8 cellular contexts compared by ENCODE assay signal in genomic region chr15:54082836-54083492, GRCh38.
DNase-seq lines count a peak whose midpoint lies in the region; ATAC-seq, FAIRE-seq and TF ChIP-seq lines count a peak whose summit lies in the region.

No MANE protein-coding gene starts in this region.

- H3K4me2 ChIP-seq in DND-41 (ENCODE audit: insufficient read depth, low read length) = no peak overlapping the region

- ATAC-seq in DND-41 (ENCODE audit: insufficient read depth, low read depth) (peak; percentile 55; the same call in 2 of the 3 replicates), GM21390 (IDR thresholded peaks at IDR 0.05; ENCODE audit: unreplicated experiment) (no peak), GM18511 (IDR thresholded peaks at IDR 0.05; ENCODE audit: unreplicated experiment) (no peak)

- H4K20me1 ChIP-seq in DND-41 (ENCODE audit: insufficient read depth, low read length) = no peaks in the 10 kb centered on the region

- H3K9me3 ChIP-seq in DND-41 (ENCODE audit: insufficient read depth, low read length, severe bottlenecking) (no peaks in the 10 kb centered on the region), HAP-1 (no peaks in the 10 kb centered on the region), kidney (ENCODE audit: control insufficient read depth in 1 of 2, low read length in 2 of 2) (no peaks in the 10 kb centered on the region)

- TF ChIP-seq CTCF in DND-41 (IDR thresholded peaks at IDR 0.05; ENCODE audit: borderline replicate concordance, extremely low read depth, low read length, poor library complexity, severe bottlenecking) = peak; percentile 81
- TF ChIP-seq CTCF in kidney (IDR thresholded peaks at IDR 0.05; ENCODE audit: borderline replicate concordance, extremely low read depth, insufficient read depth) = peak; percentile 62

- H3K9ac ChIP-seq in DND-41 (ENCODE audit: low read depth, low read length) = no peak overlapping the region
- H3K9ac ChIP-seq in kidney (ENCODE audit: low read length in 2 of 2) = no peak overlapping the region

- DNase-seq in DND-41 = peak; percentile 35
- DNase-seq in HAP-1 (ENCODE audit: low spot score in 2 of 2) = peak; percentile 17 to 43
- DNase-seq in SKM-1 (lab: John Stamatoyannopoulos, UW; ENCODE audit: unreplicated experiment) = peak; percentile 3
- peak; percentile 51 for DNase-seq in kidney
- DNase-seq in NCI-H1048 (lab: John Stamatoyannopoulos, UW) = no peak
- no peak for DNase-seq in stimulated activated CD4-positive, alpha-beta T cell treated with anti-CD3 and anti-CD28 coated beads, Interleukin-12 subunit alpha, Interleukin-12 subunit beta, amount 100 ng/mL, for 4 hours

- H3K4me1 ChIP-seq in DND-41 (ENCODE audit: insufficient read depth, low read length) (no peaks in the 10 kb centered on the region), HAP-1 (no peaks in the 10 kb centered on the region; the same call in 1 of the 2 replicates), kidney (ENCODE audit: control insufficient read depth in 1 of 2, insufficient read depth in 1 of 2, low read depth in 1 of 2, low read length in 2 of 2) (peaks cover 0 to 2% of the 10 kb centered on the region in 2 donors)

- no peaks in the 10 kb centered on the region for H3K79me2 ChIP-seq in DND-41 (ENCODE audit: insufficient read depth, low read length)

- H3K27me3 ChIP-seq in DND-41 (ENCODE audit: insufficient read depth, low read length, poor library complexity) (no peaks in the 10 kb centered on the region), HAP-1 (ENCODE audit: low read depth) (no peaks in the 10 kb centered on the region)

- H2AFZ ChIP-seq in DND-41 (ENCODE audit: low read depth, low read length) = no peak overlapping the region

- in situ Hi-C loops in HAP-1 (cut with MboI; ENCODE audit: low sequenced_read_pairs) = no loop called here

- FAIRE-seq in kidney (lab: Jason Lieb, UNC) = no peak

- H3K27ac ChIP-seq in DND-41 (ENCODE audit: low read length) (no peak overlapping the region), kidney (ENCODE audit: low read depth in 2 of 2, low read length in 2 of 2) (no peak overlapping the region)

- intact Hi-C loops in kidney (cut with DNase I) = no loop called here

- H3K36me3 ChIP-seq in DND-41 (ENCODE audit: insufficient read depth, low read length) = no peaks in the 10 kb centered on the region
- H3K36me3 ChIP-seq in HAP-1 (replicated peaks) = no peaks in the 10 kb centered on the region
- no peaks in the 10 kb centered on the region for H3K36me3 ChIP-seq in kidney (ENCODE audit: control insufficient read depth in 1 of 2, insufficient read depth in 2 of 2, low read length in 2 of 2)

- H3K4me3 ChIP-seq in DND-41 (ENCODE audit: low read depth in 1 of 2, low read length in 2 of 2) (no peak overlapping the region), HAP-1 (no peak overlapping the region), kidney (ENCODE audit: low read length in 2 of 2) (no peak overlapping the region)

Comparison
In these comparisons a context has a peak if more than half of its experiments do, and no peak if none do; other contexts are left out.
1. DNase-seq: peak in DND-41 (single experiment), HAP-1 (2 of 2), SKM-1 (single experiment) and kidney (single experiment); none in NCI-H1048 (single experiment) and stimulated activated CD4-positive, alpha-beta T cell treated with anti-CD3 and anti-CD28 coated beads, Interleukin-12 subunit alpha, Interleukin-12 subunit beta, amount 100 ng/mL, for 4 hours (single experiment).